ENCODE assay signal across 8 cellular contexts in genomic region chr12:40106655-40107054, GRCh38. TPM values are rescaled to one million over a fixed set of nuclear protein-coding genes. Genes with fewer than 3 reads are reported as not detected.
DNase-seq lines count a peak whose midpoint lies in the region; ATAC-seq and TF ChIP-seq lines count a peak whose summit lies in the region.

No MANE protein-coding gene starts in this region.

- TF ChIP-seq EP300 in tibial nerve (IDR thresholded peaks at IDR 0.05), result no peak

- peak overlapping the region; percentile 75; the same call in 1 of the 2 replicates for H3K4me3 ChIP-seq in iPS-20b (ENCODE audit: low read length)
- peak overlapping the region in 3 of 4 donors; percentile 30 to 76 (median 50) for H3K4me3 ChIP-seq in tibial nerve

- H3K9me3 ChIP-seq in iPS-20b (ENCODE audit: insufficient read depth, low read depth, low read length) (no peaks in the 10 kb centered on the region), tibial nerve (no peaks in the 10 kb centered on the region)

- 80 to 81% methylated on average over 6 of the region's 6 CpGs for WGBS in tibial nerve, 2 donors

- CTCF ChIA-PET in activated CD4-positive, alpha-beta memory T cell treated with anti-CD3 and anti-CD28 coated beads, Interleukin-2, amount 10 ng/mL, durations not matched to agents 7 days and 5 days (lab: Charles Lee), result interaction anchor here (0.6 to 6.4 kb wide), 8 partner anchors 8 to 691 kb away, joined by 3 to 55 read pairs (median 4); partner anchors contain the start of gene ABCD2

- DNase-seq in activated T-cell treated with anti-CD3 and anti-CD28 coated beads, Interleukin-2, amount 50 U/mL, for 24 hours, result no peak
- DNase-seq in activated T-cell treated with anti-CD3 and anti-CD28 coated beads for 4 hours (no peak), tibial nerve (ENCODE audit: low spot score in 2 of 2) (no peak), NCI-H82 (lab: John Stamatoyannopoulos, UW) (no peak)
- DNase-seq in activated CD4-positive, alpha-beta memory T cell treated with anti-CD3 and anti-CD28 coated beads, Interleukin-2, amount 10 ng/mL, durations not matched to agents 7 days and 5 days, result no peak

- ATAC-seq in HG03025 (IDR thresholded peaks at IDR 0.05; ENCODE audit: low FRiP score, unreplicated experiment), result no peak
- no peak for ATAC-seq in HG03045 (IDR thresholded peaks at IDR 0.05; ENCODE audit: unreplicated experiment)

- H3K36me3 ChIP-seq in iPS-20b (ENCODE audit: insufficient read depth, low read depth, low read length) (no peaks in the 10 kb centered on the region), tibial nerve (no peaks in the 10 kb centered on the region)

- H3K27ac ChIP-seq in iPS-20b (ENCODE audit: low read length) (no peak overlapping the region), tibial nerve (peak overlapping the region; percentile 68 to 92 (median 90))

- TF ChIP-seq CTCF in tibial nerve (IDR thresholded peaks at IDR 0.05), result no peak

- peak overlapping the region; percentile 76 for H3K4me3 Mint-ChIP-seq in activated T-cell treated with anti-CD3 and anti-CD28 coated beads, Interleukin-2, amount 50 U/mL, for 24 hours
- peak overlapping the region; percentile 76 for H3K4me3 Mint-ChIP-seq in activated CD4-positive, alpha-beta memory T cell treated with anti-CD3 and anti-CD28 coated beads, Interleukin-2, amount 10 ng/mL, durations not matched to agents 7 days and 5 days

- H3K27ac Mint-ChIP-seq in activated T-cell treated with anti-CD3 and anti-CD28 coated beads, Interleukin-2, amount 50 U/mL, for 24 hours, result peak overlapping the region; percentile 65
- no peak overlapping the region for H3K27ac Mint-ChIP-seq in activated CD4-positive, alpha-beta memory T cell treated with anti-CD3 and anti-CD28 coated beads, Interleukin-2, amount 10 ng/mL, durations not matched to agents 7 days and 5 days

- no peaks in the 10 kb centered on the region for H3K9me3 Mint-ChIP-seq in activated T-cell treated with anti-CD3 and anti-CD28 coated beads, Interleukin-2, amount 50 U/mL, for 24 hours
- no peaks in the 10 kb centered on the region for H3K9me3 Mint-ChIP-seq in activated CD4-positive, alpha-beta memory T cell treated with anti-CD3 and anti-CD28 coated beads, Interleukin-2, amount 10 ng/mL, durations not matched to agents 7 days and 5 days

- peaks cover 20% of the 10 kb centered on the region for H3K27me3 ChIP-seq in iPS-20b (ENCODE audit: insufficient read depth, low read length)
- H3K27me3 ChIP-seq in tibial nerve, result no peaks in the 10 kb centered on the region

- H3K9ac ChIP-seq in iPS-20b (ENCODE audit: low read depth, low read length), result no peak overlapping the region

- no peak for TF ChIP-seq POLR2A in tibial nerve (IDR thresholded peaks at IDR 0.05)

- H3K4me1 ChIP-seq in iPS-20b (ENCODE audit: insufficient read depth, low read length), result peaks cover 8% of the 10 kb centered on the region; the same call in 1 of the 2 replicates
- peaks cover 0 to 34% (median 20%) of the 10 kb centered on the region in 4 donors for H3K4me1 ChIP-seq in tibial nerve

- POLR2A ChIA-PET in activated CD4-positive, alpha-beta memory T cell treated with anti-CD3 and anti-CD28 coated beads, Interleukin-2, amount 10 ng/mL, durations not matched to agents 7 days and 5 days (lab: Charles Lee), result interaction anchor here (1.1 kb wide), 1 partner anchor 95 kb away, joined by 4 read pairs; no protein-coding TSS in a partner anchor

- peaks cover 65% of the 10 kb centered on the region for H3K4me1 Mint-ChIP-seq in activated T-cell treated with anti-CD3 and anti-CD28 coated beads, Interleukin-2, amount 50 U/mL, for 24 hours (ENCODE audit: low read depth)
- H3K4me1 Mint-ChIP-seq in activated CD4-positive, alpha-beta memory T cell treated with anti-CD3 and anti-CD28 coated beads, Interleukin-2, amount 10 ng/mL, durations not matched to agents 7 days and 5 days, result peaks cover 27% of the 10 kb centered on the region

- H3K27me3 Mint-ChIP-seq in activated T-cell treated with anti-CD3 and anti-CD28 coated beads, Interleukin-2, amount 50 U/mL, for 24 hours, result peaks cover 14% of the 10 kb centered on the region
- H3K27me3 Mint-ChIP-seq in activated CD4-positive, alpha-beta memory T cell treated with anti-CD3 and anti-CD28 coated beads, Interleukin-2, amount 10 ng/mL, durations not matched to agents 7 days and 5 days, result peaks cover 36% of the 10 kb centered on the region

- H3K36me3 Mint-ChIP-seq in activated T-cell treated with anti-CD3 and anti-CD28 coated beads, Interleukin-2, amount 50 U/mL, for 24 hours (ENCODE audit: low read depth), result no peaks in the 10 kb centered on the region
- H3K36me3 Mint-ChIP-seq in activated CD4-positive, alpha-beta memory T cell treated with anti-CD3 and anti-CD28 coated beads, Interleukin-2, amount 10 ng/mL, durations not matched to agents 7 days and 5 days (ENCODE audit: low read depth), result no peaks in the 10 kb centered on the region

RNA-seq across cellular contexts. Expression of gene SLC2A13, which starts 0.8 kb away (rescaled TPM):
- 1 to 10 TPM; 3.2 to 3.4 TPM for total RNA-seq in activated CD4-positive, alpha-beta memory T cell treated with anti-CD3 and anti-CD28 coated beads, Interleukin-2, amount 10 ng/mL, durations not matched to agents 7 days and 5 days
- total RNA-seq in tibial nerve, result 10 to 100 TPM; 20.5 to 35.1 (median 21.9) TPM

Comparison
In these comparisons a context has a peak if more than half of its experiments do, and no peak if none do; other contexts are left out.
1. RNA of gene SLC2A13, which starts 0.8 kb away (total RNA-seq): 20.5 to 35.1 TPM in tibial nerve; 3.2 to 3.4 TPM in activated CD4-positive, alpha-beta memory T cell treated with anti-CD3 and anti-CD28 coated beads, Interleukin-2, amount 10 ng/mL, durations not matched to agents 7 days and 5 days; every median in the first group is over 4 times any median in the second.